In the genomic region with DNA sequence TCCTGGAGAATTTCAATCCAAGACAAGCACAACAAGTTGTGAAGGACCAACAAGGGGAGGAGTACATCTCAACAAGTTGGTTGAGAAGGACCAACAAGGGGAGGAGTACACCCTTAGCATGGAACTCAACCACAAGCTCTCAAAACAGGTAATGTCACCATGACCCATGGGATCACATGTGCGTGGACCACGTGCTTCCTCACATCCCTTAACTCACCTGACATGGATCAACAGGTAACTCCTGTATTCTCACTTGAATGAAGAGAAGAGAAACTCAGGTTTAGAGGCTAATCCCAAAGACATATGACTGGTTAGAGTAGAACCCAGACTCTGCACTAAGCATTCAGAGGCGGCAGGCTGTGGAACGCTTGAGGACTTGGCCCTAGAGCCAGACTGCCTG, we compare ENCODE assay signal across 32 cellular contexts. TPM values are rescaled to one million over a fixed set of nuclear protein-coding genes. Genes with fewer than 3 reads are reported as not detected.
DNase-seq lines count a peak whose midpoint lies in the region; ATAC-seq, FAIRE-seq and TF ChIP-seq lines count a peak whose summit lies in the region.
"Had no signal": no experiment of that assay in that cellular context is flagged by ENCODE, and none has a peak within 500 bp of the region (broad histone marks: within the 10 kb centered on the region; RNA-seq: fewer than 3 reads in every experiment).

No MANE protein-coding gene starts in this region.

- H4K20me1 ChIP-seq in PC-9 (ENCODE audit: insufficient read depth) = no peaks in the 10 kb centered on the region

- H2AFZ ChIP-seq in PC-9 = no peak overlapping the region
- H2AFZ ChIP-seq: neural progenitor cell, parathyroid adenoma had no signal

- H3K4me3 Mint-ChIP-seq in stimulated activated naive CD8-positive, alpha-beta T cell treated with anti-CD3 and anti-CD28 coated beads, Interleukin-15, Interleukin-2, amounts not matched to agents 100 ng/mL and 50 ng/mL, for 24 hours = no peak overlapping the region
- no peak overlapping the region for H3K4me3 Mint-ChIP-seq in activated CD8-positive, alpha-beta T cell treated with anti-CD3 and anti-CD28 coated beads, Interleukin-2, amount 10 ng/mL, durations not matched to agents 7 days and 5 days
- peak overlapping the region in 1 of 5 donors; percentile 13 for H3K4me3 Mint-ChIP-seq in immature natural killer cell
- H3K4me3 Mint-ChIP-seq: activated CD4-positive, alpha-beta T cell treated with anti-CD3 and anti-CD28 coated beads, Interleukin-2, amount 10 ng/mL, durations not matched to agents 24 days and 14 days; neural progenitor cell had no signal

- intact Hi-C loops in PC-9 (cut with micrococcal nuclease; ENCODE audit: unreplicated experiment) = no loop called here

- H3K4me2 ChIP-seq in PC-9 = no peak overlapping the region
- H3K4me2 ChIP-seq: neural progenitor cell had no signal

- H3K27ac ChIP-seq in PC-9 = no peak overlapping the region
- H3K27ac ChIP-seq: brain microvascular endothelial cell, neural progenitor cell, parathyroid adenoma, thyroid gland, WERI-Rb-1 had no signal

- no peaks in the 10 kb centered on the region for H3K4me1 ChIP-seq in PC-9 (replicated peaks; ENCODE audit: insufficient read depth)
- H3K4me1 ChIP-seq: neural progenitor cell, parathyroid adenoma had no signal

- TF ChIP-seq POLR2A in H54 (IDR thresholded peaks at IDR 0.05; ENCODE audit: low read depth, low read length) = no peak

- FAIRE-seq in H54 (lab: Jason Lieb, UNC) = no peak
- FAIRE-seq: G401.6, RCC 7860 had no signal

- peaks cover 67% of the 10 kb centered on the region for H3K4me1 Mint-ChIP-seq in stimulated activated naive CD8-positive, alpha-beta T cell treated with anti-CD3 and anti-CD28 coated beads, Interleukin-15, Interleukin-2, amounts not matched to agents 100 ng/mL and 50 ng/mL, for 24 hours (ENCODE audit: low read depth)
- H3K4me1 Mint-ChIP-seq in activated CD8-positive, alpha-beta T cell treated with anti-CD3 and anti-CD28 coated beads, Interleukin-2, amount 10 ng/mL, durations not matched to agents 7 days and 5 days (ENCODE audit: low read depth) = peaks cover 74% of the 10 kb centered on the region
- H3K4me1 Mint-ChIP-seq in immature natural killer cell = peaks cover 92 to 94% of the 10 kb centered on the region in 2 donors
- H3K4me1 Mint-ChIP-seq: neural progenitor cell had no signal

- H3K36me3 ChIP-seq in PC-9 (ENCODE audit: low read depth) = no peaks in the 10 kb centered on the region
- H3K36me3 ChIP-seq: brain microvascular endothelial cell, neural progenitor cell, thyroid gland, WERI-Rb-1 had no signal

- H3F3A ChIP-seq in PC-9 (ENCODE audit: insufficient read depth, low read depth) = no peaks in the 10 kb centered on the region

- DNase-seq in stimulated activated naive CD8-positive, alpha-beta T cell treated with anti-CD3 and anti-CD28 coated beads, Interleukin-15, Interleukin-2, amounts not matched to agents 100 U/mL and 50 U/mL, for 24 hours = no peak
- peak; percentile 18 for DNase-seq in activated CD8-positive, alpha-beta T cell treated with anti-CD3 and anti-CD28 coated beads, Interleukin-2, amount 10 ng/mL, durations not matched to agents 7 days and 5 days
- DNase-seq in immature natural killer cell = no peak
- DNase-seq in PC-9 = no peak
- no peak for DNase-seq in NCI-H2081 treated with DMSO at 0.1 percent for 48 hours (lab: John Stamatoyannopoulos, UW)
- no peak for DNase-seq in GM10266 (ENCODE audit: extremely low spot score)
- no peak for DNase-seq in H54 (ENCODE audit: insufficient read length, low spot score)
- DNase-seq: activated CD4-positive, alpha-beta T cell treated with anti-CD3 and anti-CD28 coated beads, Interleukin-2, amount 10 ng/mL, durations not matched to agents 24 days and 14 days; activated naive CD4-positive, alpha-beta T cell treated with anti-CD3 and anti-CD28 coated beads, Interleukin-2, amount 50 U/mL, for 16 hours; brain microvascular endothelial cell; Caco-2; hypothalamus; IMR-90; left colon; mammary epithelial cell; MV-4-11; NCI-H1436; NCI-H2107; NCI-H774; right cardiac atrium; SIG-M5; spleen; stimulated activated CD4-positive, alpha-beta T cell treated with anti-CD3 and anti-CD28 coated beads, Interleukin-2, amount 100 ng/mL, for 24 hours; stimulated activated CD8-positive, alpha-beta memory T cell treated with anti-CD3 and anti-CD28 coated beads, Interleukin-4, amount 100 ng/mL, for 48 hours; T1000; thyroid gland; WERI-Rb-1 had no signal

- no peaks in the 10 kb centered on the region for H3K27me3 Mint-ChIP-seq in stimulated activated naive CD8-positive, alpha-beta T cell treated with anti-CD3 and anti-CD28 coated beads, Interleukin-15, Interleukin-2, amounts not matched to agents 100 ng/mL and 50 ng/mL, for 24 hours
- H3K27me3 Mint-ChIP-seq in activated CD8-positive, alpha-beta T cell treated with anti-CD3 and anti-CD28 coated beads, Interleukin-2, amount 10 ng/mL, durations not matched to agents 7 days and 5 days (ENCODE audit: low read depth) = no peaks in the 10 kb centered on the region
- H3K27me3 Mint-ChIP-seq in immature natural killer cell (ENCODE audit: low read depth in 3 of 3) = peaks cover 0 to 21% (median 6%) of the 10 kb centered on the region in 3 donors
- H3K27me3 Mint-ChIP-seq: activated CD4-positive, alpha-beta T cell treated with anti-CD3 and anti-CD28 coated beads, Interleukin-2, amount 10 ng/mL, durations not matched to agents 24 days and 14 days had no signal

- H3K9me3 Mint-ChIP-seq in stimulated activated naive CD8-positive, alpha-beta T cell treated with anti-CD3 and anti-CD28 coated beads, Interleukin-15, Interleukin-2, amounts not matched to agents 100 ng/mL and 50 ng/mL, for 24 hours = no peaks in the 10 kb centered on the region
- no peaks in the 10 kb centered on the region for H3K9me3 Mint-ChIP-seq in activated CD8-positive, alpha-beta T cell treated with anti-CD3 and anti-CD28 coated beads, Interleukin-2, amount 10 ng/mL, durations not matched to agents 7 days and 5 days (ENCODE audit: insufficient read depth)
- no peaks in the 10 kb centered on the region for H3K9me3 Mint-ChIP-seq in immature natural killer cell
- H3K9me3 Mint-ChIP-seq: neural progenitor cell had no signal

- peaks cover 68% of the 10 kb centered on the region for H3K36me3 Mint-ChIP-seq in stimulated activated naive CD8-positive, alpha-beta T cell treated with anti-CD3 and anti-CD28 coated beads, Interleukin-15, Interleukin-2, amounts not matched to agents 100 ng/mL and 50 ng/mL, for 24 hours (ENCODE audit: low read depth)
- peaks cover 76% of the 10 kb centered on the region for H3K36me3 Mint-ChIP-seq in activated CD8-positive, alpha-beta T cell treated with anti-CD3 and anti-CD28 coated beads, Interleukin-2, amount 10 ng/mL, durations not matched to agents 7 days and 5 days (ENCODE audit: low read depth)
- peaks cover 16 to 34% (median 20%) of the 10 kb centered on the region in 3 donors for H3K36me3 Mint-ChIP-seq in immature natural killer cell
- H3K36me3 Mint-ChIP-seq: neural progenitor cell had no signal

- POLR2A ChIA-PET in activated CD8-positive, alpha-beta T cell treated with anti-CD3 and anti-CD28 coated beads, Interleukin-2, amount 10 ng/mL, durations not matched to agents 7 days and 5 days (lab: Charles Lee) = no interaction called here
- POLR2A ChIA-PET in PC-9 (lab: Charles Lee; ENCODE audit: unreplicated experiment) = no interaction called here

- no peaks in the 10 kb centered on the region for H3K79me2 ChIP-seq in PC-9 (ENCODE audit: low read depth)
- H3K79me2 ChIP-seq: parathyroid adenoma had no signal

- CTCF ChIA-PET in activated CD8-positive, alpha-beta T cell treated with anti-CD3 and anti-CD28 coated beads, Interleukin-2, amount 10 ng/mL, durations not matched to agents 7 days and 5 days (lab: Charles Lee) = interaction anchor here (1.4 to 2.5 kb wide), 2 partner anchors 18 to 446 kb away, joined by 5 to 9 read pairs; no protein-coding TSS in a partner anchor
- CTCF ChIA-PET in PC-9 (lab: Charles Lee) = no interaction called here

- peak overlapping the region; percentile 24 for H3K27ac Mint-ChIP-seq in stimulated activated naive CD8-positive, alpha-beta T cell treated with anti-CD3 and anti-CD28 coated beads, Interleukin-15, Interleukin-2, amounts not matched to agents 100 ng/mL and 50 ng/mL, for 24 hours
- no peak overlapping the region for H3K27ac Mint-ChIP-seq in activated CD8-positive, alpha-beta T cell treated with anti-CD3 and anti-CD28 coated beads, Interleukin-2, amount 10 ng/mL, durations not matched to agents 7 days and 5 days
- H3K27ac Mint-ChIP-seq in immature natural killer cell = peak overlapping the region in 5 of 6 donors; percentile 44 to 87 (median 60)
- H3K27ac Mint-ChIP-seq: activated CD4-positive, alpha-beta T cell treated with anti-CD3 and anti-CD28 coated beads, Interleukin-2, amount 10 ng/mL, durations not matched to agents 24 days and 14 days; neural progenitor cell had no signal

- H3K27me3 ChIP-seq in PC-9 (ENCODE audit: insufficient read depth, low read depth) = peaks cover 80% of the 10 kb centered on the region
- H3K27me3 ChIP-seq: brain microvascular endothelial cell, spleen, thyroid gland had no signal

- no TSS peak for BruUV-seq in PC-9 (replicated peaks; lab: Mats Ljungman, UMichigan)

- no peak for TF ChIP-seq CTCF in PC-9 (conservative IDR thresholded peaks at IDR 0.05)
- no peak for TF ChIP-seq CTCF in GM10266 (IDR thresholded peaks at IDR 0.05; ENCODE audit: control insufficient read depth, insufficient read depth, low read depth, missing control alignments)

- no peak for ATAC-seq in stimulated activated naive CD8-positive, alpha-beta T cell treated with anti-CD3 and anti-CD28 coated beads, Interleukin-15, Interleukin-2, amounts not matched to agents 100 U/mL and 50 U/mL, for 24 hours
- no peak for ATAC-seq in activated CD8-positive, alpha-beta T cell treated with anti-CD3 and anti-CD28 coated beads, Interleukin-2, amount 10 ng/mL, durations not matched to agents 7 days and 5 days
- ATAC-seq: right cardiac atrium had no signal

- no peak overlapping the region for H3K4me3 ChIP-seq in PC-9
- H3K4me3 ChIP-seq: neural progenitor cell, spleen, thyroid gland had no signal

- H3K9me2 ChIP-seq in PC-9 (ENCODE audit: insufficient read depth) = no peaks in the 10 kb centered on the region

- no peaks in the 10 kb centered on the region for H3K9me3 ChIP-seq in PC-9 (ENCODE audit: insufficient read depth, low read depth)
- H3K9me3 ChIP-seq: Caco-2, thyroid gland had no signal

RNA-seq across cellular contexts. Expression of gene CRACR2A, which starts 6.2 kb away (rescaled TPM):
- 10 to 100 TPM; 38.5 to 40.1 TPM for total RNA-seq in activated CD8-positive, alpha-beta T cell treated with anti-CD3 and anti-CD28 coated beads, Interleukin-2, amount 10 ng/mL, durations not matched to agents 7 days and 5 days
- 10 to 100 TPM in 2 of 3 donors, 1 to 10 TPM in 1; 4.0 to 33.9 (median 16.5) TPM for polyA plus RNA-seq in immature natural killer cell
- not detected in 2 replicates for total RNA-seq in PC-9 (2021)

Comparison
In these comparisons a context has a peak if more than half of its experiments do, and no peak if none do; other contexts are left out.
1. RNA of gene CRACR2A, which starts 6.2 kb away (total RNA-seq): 38.5 to 40.1 TPM in activated CD8-positive, alpha-beta T cell treated with anti-CD3 and anti-CD28 coated beads, Interleukin-2, amount 10 ng/mL, durations not matched to agents 7 days and 5 days; not detected in PC-9; every median in the first group is over 10 times any median in the second.